Comparison of ENCODE assay signal across 8 cellular contexts in genomic region chr1:154327466-154328317, GRCh38. TPM values are rescaled to one million over a fixed set of nuclear protein-coding genes. Genes with fewer than 3 reads are reported as not detected.
DNase-seq lines count a peak whose midpoint lies in the region; ATAC-seq and TF ChIP-seq lines count a peak whose summit lies in the region.

No MANE protein-coding gene starts in this region.

- H3K4me3 ChIP-seq in astrocyte of the cerebellum (ENCODE audit: low read depth, low read length) (peak overlapping the region; percentile 41), vagina (peak overlapping the region; percentile 64 to 81)

- H3K36me3 ChIP-seq in ES-I3 (ENCODE audit: insufficient read depth, low read length), result no peaks in the 10 kb centered on the region; the same call in 1 of the 2 replicates
- peaks cover 33% of the 10 kb centered on the region for H3K36me3 ChIP-seq in KOPT-K1 (ENCODE audit: insufficient read depth, low read length)
- peaks cover 0 to 23% of the 10 kb centered on the region in 2 donors for H3K36me3 ChIP-seq in vagina

- intact Hi-C loops in vagina (cut with DNase I), result loop anchor here (5.0 kb wide), 2 partner anchors 80 to 675 kb away; partner anchors contain the start of genes IL6R and ZBTB7B

- TF ChIP-seq POLR2A in vagina (IDR thresholded peaks at IDR 0.05), result no peak

- no peak for TF ChIP-seq CTCF in astrocyte of the cerebellum (IDR thresholded peaks at IDR 0.05; ENCODE audit: low read depth, low read length, missing control alignments)
- TF ChIP-seq CTCF in vagina (IDR thresholded peaks at IDR 0.05), result no peak

- no peaks in the 10 kb centered on the region for H3K27me3 ChIP-seq in vagina

- H3K9me3 ChIP-seq in ES-I3 (ENCODE audit: control insufficient read depth, insufficient read depth, low read length) (no peaks in the 10 kb centered on the region), KOPT-K1 (ENCODE audit: insufficient read depth, low read length, poor library complexity, severe bottlenecking) (no peaks in the 10 kb centered on the region), vagina (no peaks in the 10 kb centered on the region)

- in situ Hi-C loops in astrocyte of the cerebellum (cut with HindIII; ENCODE audit: low sequenced_read_pairs), result no loop called here

- H3K27ac ChIP-seq in KOPT-K1 (ENCODE audit: low read depth, low read length, poor library complexity, severe bottlenecking) (peak overlapping the region; percentile 82), vagina (peak overlapping the region; percentile 98)

- no peak for DNase-seq in astrocyte of the cerebellum (ENCODE audit: low read depth)
- peak; percentile 58 to 60 for DNase-seq in lung microvascular endothelial cell (ENCODE audit: low read depth in 2 of 2)
- DNase-seq in vagina (ENCODE audit: extremely low spot score in 2 of 2), result no peak
- no peak for DNase-seq in NCI-H1694 (lab: John Stamatoyannopoulos, UW)
- DNase-seq in SIG-M5 (lab: John Stamatoyannopoulos, UW), result no peak

- H3K9ac ChIP-seq in ES-I3 (ENCODE audit: low read depth, low read length), result peak overlapping the region; percentile 48; the same call in 1 of the 2 replicates

- peaks cover 26% of the 10 kb centered on the region for H3K4me1 ChIP-seq in ES-I3 (ENCODE audit: insufficient read depth, low read length)
- peaks cover 45% of the 10 kb centered on the region for H3K4me1 ChIP-seq in vagina

- ATAC-seq in GM18520 (IDR thresholded peaks at IDR 0.05; ENCODE audit: unreplicated experiment), result no peak

RNA-seq across cellular contexts. Expression of gene ATP8B2, which starts 2.4 kb away (rescaled TPM):
- total RNA-seq in lung microvascular endothelial cell (38.4 and 54.4 TPM in 2 replicates), vagina (65.1 TPM)

RNA-seq across cellular contexts. Expression of gene AQP10, which starts 6.8 kb away (rescaled TPM):
- total RNA-seq in lung microvascular endothelial cell, result under 0.01 TPM in 1 of 2 replicates, not detected in the other
- total RNA-seq in vagina, result not detected

RNA-seq across cellular contexts. Expression of gene HAX1, which starts 55.3 kb away (rescaled TPM):
- total RNA-seq in lung microvascular endothelial cell, result 61.9 and 107 TPM in 2 replicates
- total RNA-seq in vagina, result 80.3 TPM

Comparison
In these comparisons a context has a peak if more than half of its experiments do, and no peak if none do; other contexts are left out.
1. DNase-seq: peak in lung microvascular endothelial cell (2 of 2); none in astrocyte of the cerebellum (single experiment), vagina (0 of 2), NCI-H1694 (single experiment) and SIG-M5 (single experiment).